Comparison of ENCODE assay signal across 20 cellular contexts in the genomic region with DNA sequence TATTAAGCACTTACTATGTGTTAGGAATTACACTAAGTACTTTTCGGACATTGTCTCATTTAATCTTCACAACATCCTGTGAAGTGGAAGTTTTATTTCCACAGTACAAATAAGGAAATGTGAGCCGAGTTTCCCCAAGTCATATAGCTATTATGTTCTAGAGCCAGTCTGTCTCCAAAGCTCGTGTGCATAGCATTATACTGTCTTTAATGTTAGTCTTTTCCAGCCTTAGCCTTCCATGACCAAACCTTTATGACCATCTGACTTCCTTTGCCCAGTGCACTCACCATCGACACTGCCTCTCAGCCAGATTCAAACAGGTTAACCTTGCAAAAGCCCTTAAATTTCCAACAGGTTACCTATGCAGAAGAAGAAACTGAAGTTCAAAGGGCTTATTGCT. TPM values are rescaled to one million over a fixed set of nuclear protein-coding genes. Genes with fewer than 3 reads are reported as not detected.
DNase-seq lines count a peak whose midpoint lies in the region; ATAC-seq, FAIRE-seq and TF ChIP-seq lines count a peak whose summit lies in the region.
"Had no signal": no experiment of that assay in that cellular context is flagged by ENCODE, and none has a peak within 500 bp of the region (broad histone marks: within the 10 kb centered on the region; RNA-seq: fewer than 3 reads in every experiment).

No MANE protein-coding gene starts in this region.

- H3K27me3 ChIP-seq in esophagus muscularis mucosa (no peaks in the 10 kb centered on the region), mammary epithelial cell (ENCODE audit: insufficient read depth, low read length) (no peaks in the 10 kb centered on the region)

- no peak overlapping the region for H2AFZ ChIP-seq in mammary epithelial cell (ENCODE audit: low read depth, low read length)

- H3K9me3 Mint-ChIP-seq in type B pancreatic cell = peaks cover 4% of the 10 kb centered on the region
- H3K9me3 Mint-ChIP-seq: CD4-positive, alpha-beta T cell; H9 had no signal

- FAIRE-seq in D721Med (lab: Jason Lieb, UNC) = peak; percentile 25
- FAIRE-seq: A549, HepG2 had no signal

- peaks cover 5% of the 10 kb centered on the region for H3K36me3 Mint-ChIP-seq in type B pancreatic cell
- H3K36me3 Mint-ChIP-seq: IgD-negative memory B cell had no signal

- no peak for DNase-seq in D721Med (ENCODE audit: insufficient read length, low spot score)
- peak; percentile 68 for DNase-seq in esophagus muscularis mucosa (ENCODE audit: extremely low spot score)
- DNase-seq in mucosa of descending colon = peak in 1 of 3 donors; percentile 29
- no peak for DNase-seq in type B pancreatic cell (ENCODE audit: extremely low spot score, unreplicated experiment)
- DNase-seq in mammary epithelial cell = no peak
- no peak for DNase-seq in SW480 (ENCODE audit: low spot score)
- no peak for DNase-seq in DMS153 treated with DMSO at 0.1 percent for 48 hours (lab: John Stamatoyannopoulos, UW; ENCODE audit: unreplicated experiment)
- DNase-seq: AML-193; Caco-2; CD4-positive, alpha-beta T cell; DMS153; DMS79 treated with DMSO at 0.1 percent for 48 hours; GF-D8; H9 had no signal

- no peaks in the 10 kb centered on the region for H3K4me1 ChIP-seq in esophagus muscularis mucosa
- peaks cover 8% of the 10 kb centered on the region for H3K4me1 ChIP-seq in mucosa of descending colon (ENCODE audit: low read depth)
- H3K4me1 ChIP-seq in mammary epithelial cell (ENCODE audit: insufficient read depth, low read length) = peaks cover 4% of the 10 kb centered on the region
- H3K4me1 ChIP-seq: A549, Caco-2 had no signal

- no peaks in the 10 kb centered on the region for H4K20me1 ChIP-seq in mammary epithelial cell (ENCODE audit: insufficient read depth, low read length)

- CTCF ChIA-PET in mammary epithelial cell (lab: Charles Lee; ENCODE audit: low non-redundant PET) = no interaction called here

- H3K4me3 ChIP-seq in esophagus muscularis mucosa = no peak overlapping the region
- no peak overlapping the region for H3K4me3 ChIP-seq in mucosa of descending colon
- H3K4me3 ChIP-seq in mammary epithelial cell (replicated peaks in 1 of 3; ENCODE audit: insufficient read depth in 1 of 3, low read depth in 2 of 3, low read length in 3 of 3) = no peak overlapping the region
- H3K4me3 ChIP-seq: A549 had no signal

- no peaks in the 10 kb centered on the region for H3K79me2 ChIP-seq in mammary epithelial cell (ENCODE audit: insufficient read depth, low read length)

- no peak for TF ChIP-seq POLR2A in esophagus muscularis mucosa (IDR thresholded peaks at IDR 0.05; ENCODE audit: low read depth)

- H3K9ac ChIP-seq in mammary epithelial cell (ENCODE audit: insufficient read depth, low read length) = no peak overlapping the region

- H3K9me3 ChIP-seq in esophagus muscularis mucosa = no peaks in the 10 kb centered on the region
- H3K9me3 ChIP-seq in mucosa of descending colon = no peaks in the 10 kb centered on the region
- no peaks in the 10 kb centered on the region for H3K9me3 ChIP-seq in mammary epithelial cell (replicated peaks; ENCODE audit: insufficient read depth, low read length)
- H3K9me3 ChIP-seq: A549, Caco-2 had no signal

- H3K36me3 ChIP-seq in esophagus muscularis mucosa (no peaks in the 10 kb centered on the region), mucosa of descending colon (ENCODE audit: low read depth) (no peaks in the 10 kb centered on the region), mammary epithelial cell (ENCODE audit: insufficient read depth, low read length) (no peaks in the 10 kb centered on the region)

- no peak overlapping the region for H3K4me3 Mint-ChIP-seq in type B pancreatic cell
- H3K4me3 Mint-ChIP-seq: CD4-positive, alpha-beta T cell; H9; IgD-negative memory B cell had no signal

- 83% methylated on average over 4 of the region's 4 CpGs for WGBS in esophagus muscularis mucosa
- WGBS in mammary epithelial cell (ENCODE audit: low coverage, missing lambda C conversion rate) = 72% methylated on average over 4 of the region's 4 CpGs

- no peak for TF ChIP-seq EP300 in esophagus muscularis mucosa (IDR thresholded peaks at IDR 0.05)

- H3K27ac ChIP-seq in esophagus muscularis mucosa (replicated peaks in 1 of 4) (no peak overlapping the region), mammary epithelial cell (ENCODE audit: insufficient read depth, low read depth, low read length) (no peak overlapping the region)
- H3K27ac ChIP-seq: 22Rv1, A549, C4-2B had no signal

- peak overlapping the region; percentile 26 for H3K27ac Mint-ChIP-seq in type B pancreatic cell
- H3K27ac Mint-ChIP-seq: CD4-positive, alpha-beta T cell; H9; IgD-negative memory B cell had no signal

- dilution Hi-C loops in mammary epithelial cell (cut with HindIII; ENCODE audit: low sequenced_read_pairs) = no loop called here

- no peaks in the 10 kb centered on the region for H3K27me3 Mint-ChIP-seq in type B pancreatic cell
- H3K27me3 Mint-ChIP-seq: CD4-positive, alpha-beta T cell; IgD-negative memory B cell had no signal

- no TSS peak for BruUV-seq in mammary epithelial cell (replicated peaks; lab: Mats Ljungman, UMichigan)

- intact Hi-C loops in esophagus muscularis mucosa (cut with DNase I) (no loop called here), mucosa of descending colon (cut with DNase I, micrococcal nuclease) (no loop called here), mammary epithelial cell (cut with micrococcal nuclease) (no loop called here)

- H3K4me2 ChIP-seq in mammary epithelial cell (ENCODE audit: insufficient read depth, low read depth, low read length) = no peak overlapping the region
- H3K4me2 ChIP-seq: A549 had no signal

- ATAC-seq in mucosa of descending colon = peak; percentile 95
- ATAC-seq: A549, HepG2 had no signal

- TF ChIP-seq CTCF in D721Med (IDR thresholded peaks at IDR 0.05; ENCODE audit: insufficient read depth, missing control alignments) (no peak), esophagus muscularis mucosa (IDR thresholded peaks at IDR 0.05) (no peak), mucosa of descending colon (IDR thresholded peaks at IDR 0.05) (no peak), type B pancreatic cell (conservative IDR thresholded peaks at IDR 0.05) (no peak), mammary epithelial cell (conservative IDR thresholded peaks at IDR 0.05 in 1 of 2, IDR thresholded peaks at IDR 0.05 in 1 of 2; ENCODE audit: extremely low read depth in 1 of 2, insufficient read depth in 1 of 2, low read depth in 1 of 2, low read length in 2 of 2) (no peak)

- H3K4me1 Mint-ChIP-seq in type B pancreatic cell (ENCODE audit: unreplicated experiment) = peaks cover 6% of the 10 kb centered on the region
- H3K4me1 Mint-ChIP-seq: H9, IgD-negative memory B cell had no signal

- in situ Hi-C loops in mammary epithelial cell (cut with MboI; ENCODE audit: low sequenced_read_pairs in 2 of 2) = no loop called here

RNA-seq across cellular contexts. Expression of gene PKIB, which starts 55.7 kb away (rescaled TPM):
- total RNA-seq in esophagus muscularis mucosa = 1 to 10 TPM in 2 of 4 donors, not detected in 2; 1.2 to 2.2 TPM
- total RNA-seq in mucosa of descending colon = 100 to 1,000 TPM in 2 of 3 donors, 10 to 100 TPM in 1; 75.1 to 214 (median 122) TPM
- 31.7 and 56.8 TPM in 2 replicates for total RNA-seq in type B pancreatic cell (ENCODE audit: low replicate concordance)
- 10 to 100 TPM in 1 of 2 donors, 1 to 10 TPM in 1; 1.8 to 24.2 TPM for total RNA-seq in mammary epithelial cell
- polyA plus RNA-seq in mammary epithelial cell = 4.7 TPM
- polyA minus RNA-seq in mammary epithelial cell = 2.9 TPM
- polyA plus RNA-seq: BJ, IgD-negative memory B cell had no signal
